In the genomic region with DNA sequence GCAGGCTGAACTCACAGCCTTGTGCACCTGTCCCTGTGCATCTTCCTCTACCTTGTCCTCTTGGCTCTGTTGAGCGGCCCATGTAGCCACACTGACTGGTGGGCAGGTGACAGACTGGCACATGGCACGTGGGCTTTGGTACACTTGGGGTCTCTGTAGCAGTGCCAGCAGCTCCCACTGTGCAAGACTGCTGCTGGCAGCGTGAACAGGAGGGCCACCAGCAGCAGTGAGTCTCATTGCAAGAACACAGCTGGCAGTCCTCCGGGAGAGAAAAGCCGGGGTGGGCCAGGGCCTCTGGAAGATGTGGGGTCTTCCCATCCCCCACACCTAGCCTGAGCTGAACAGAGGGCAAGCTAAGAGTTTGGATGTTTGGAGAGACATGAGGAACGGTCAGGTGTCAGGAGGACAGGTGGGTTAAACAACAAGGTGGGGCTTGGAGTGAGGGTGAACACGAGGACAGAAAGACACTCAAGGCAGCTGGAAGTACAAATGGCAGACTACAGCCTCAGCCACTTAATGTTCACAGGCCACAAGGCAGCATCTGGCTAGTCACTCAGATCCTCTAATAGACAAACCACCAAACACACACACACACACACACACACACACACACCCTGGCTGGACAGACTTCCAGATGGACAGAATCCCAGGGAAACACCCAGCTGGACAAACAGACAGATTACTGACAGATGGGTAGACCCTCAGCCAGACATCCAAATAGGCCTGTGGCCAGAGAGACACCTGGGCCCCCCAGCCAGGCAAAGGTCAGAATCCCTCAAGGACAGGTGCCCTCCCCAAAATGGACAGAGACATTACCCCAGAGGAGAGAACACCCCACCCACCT, we compare ENCODE assay signal across 17 cellular contexts. TPM values are rescaled to one million over a fixed set of nuclear protein-coding genes. Genes with fewer than 3 reads are reported as not detected.
A peak's percentile ranks its signal among the peaks of the same experiment; 100 is the strongest.
DNase-seq lines count a peak whose midpoint lies in the region; ATAC-seq and TF ChIP-seq lines count a peak whose summit lies in the region.
"Had no signal": no experiment of that assay in that cellular context is flagged by ENCODE, and none has a peak within 500 bp of the region (broad histone marks: within the 10 kb centered on the region; RNA-seq: fewer than 3 reads in every experiment).

No MANE protein-coding gene starts in this region.

- no peaks in the 10 kb centered on the region for H3K9me3 Mint-ChIP-seq in nephron progenitor cell
- H3K9me3 Mint-ChIP-seq: activated T-helper 1 cell treated with anti-CD3 and anti-CD28 coated beads, Interleukin-12 subunit alpha, Interleukin-12 subunit beta, Interleukin-2, Interleukin-4 antibody, amounts not matched to agents 30 ng/mL and 10 ng/mL and 1 ng/mL, durations not matched to agents 14 hours and 24 hours and 36 hours had no signal

- no peaks in the 10 kb centered on the region for H3K9me3 ChIP-seq in body of pancreas
- H3K9me3 ChIP-seq: vagina had no signal

- H3K27ac Mint-ChIP-seq in nephron progenitor cell: no peak overlapping the region
- H3K27ac Mint-ChIP-seq: activated T-helper 1 cell treated with anti-CD3 and anti-CD28 coated beads, Interleukin-12 subunit alpha, Interleukin-12 subunit beta, Interleukin-2, Interleukin-4 antibody, amounts not matched to agents 30 ng/mL and 10 ng/mL and 1 ng/mL, durations not matched to agents 14 hours and 24 hours and 36 hours had no signal

- ATAC-seq in body of pancreas: no peak
- ATAC-seq: foreskin keratinocyte had no signal

- peak overlapping the region in 3 of 4 donors; percentile 1 to 87 (median 48) for H3K27ac ChIP-seq in body of pancreas
- H3K27ac ChIP-seq: foreskin keratinocyte, GM23248, SJSA1, vagina had no signal

- DNase-seq in NCI-H82 (lab: John Stamatoyannopoulos, UW) (peak; percentile 45), NCI-H82 treated with DMSO at 0.1 percent for 48 hours (lab: John Stamatoyannopoulos, UW; ENCODE audit: unreplicated experiment) (no peak), EH (ENCODE audit: low read depth) (peak; percentile 7), body of pancreas (peak in 2 of 4 donors; percentile 33 to 42), nephron progenitor cell (no peak), SW480 (ENCODE audit: low spot score) (no peak), NCI-H2081 treated with DMSO at 0.1 percent for 48 hours (lab: John Stamatoyannopoulos, UW) (no peak)
- DNase-seq in activated CD8-positive, alpha-beta memory T cell treated with anti-CD3 and anti-CD28 coated beads, Interleukin-2, amount 50 U/mL, for 4 hours: no peak
- DNase-seq: amygdala, COR-L47, foreskin keratinocyte, KBM-7, NCI-H1105 had no signal

- peaks cover 12% of the 10 kb centered on the region for H3K36me3 Mint-ChIP-seq in nephron progenitor cell (ENCODE audit: low read depth)

- TF ChIP-seq CTCF in body of pancreas (IDR thresholded peaks at IDR 0.05) (no peak), nephron progenitor cell (IDR thresholded peaks at IDR 0.05) (no peak)

- H3K36me3 ChIP-seq in body of pancreas (replicated peaks in 1 of 2; ENCODE audit: insufficient read depth in 1 of 2, low read depth in 2 of 2): no peaks in the 10 kb centered on the region

- WGBS in body of pancreas, 2 donors: 58 to 62% methylated on average over 5 to 7 of the region's 7 CpGs

- intact Hi-C loops in body of pancreas (cut with DNase I): no loop called here

- peaks cover 36% of the 10 kb centered on the region for H3K4me1 Mint-ChIP-seq in nephron progenitor cell

- TF ChIP-seq POLR2A in body of pancreas (IDR thresholded peaks at IDR 0.05): no peak

- H3K4me3 Mint-ChIP-seq in nephron progenitor cell: peak overlapping the region; percentile 40

- peaks cover 27% of the 10 kb centered on the region for H3K27me3 Mint-ChIP-seq in nephron progenitor cell (ENCODE audit: low read depth, poor library complexity)

- no peaks in the 10 kb centered on the region for H3K27me3 ChIP-seq in body of pancreas
- H3K27me3 ChIP-seq: foreskin keratinocyte, SJSA1, vagina had no signal

- H3K4me1 ChIP-seq in body of pancreas: peaks cover 39% of the 10 kb centered on the region
- H3K4me1 ChIP-seq: foreskin keratinocyte had no signal

- H3K4me3 ChIP-seq in body of pancreas: no peak overlapping the region
- H3K4me3 ChIP-seq: GM23248, SJSA1 had no signal

RNA-seq across cellular contexts. Expression of a gene that starts 2.3 kb away (rescaled TPM):
- 100 to 1,000 TPM in 1 of 2 donors, 10 to 100 TPM in 1; 61.7 to 156 TPM for total RNA-seq in body of pancreas

RNA-seq across cellular contexts. Expression of a gene that starts 10.8 kb away (rescaled TPM):
- total RNA-seq in body of pancreas: 10 to 100 TPM; 77.5 to 78.1 TPM

Comparison
In these comparisons a context has a peak if more than half of its experiments do, and no peak if none do; other contexts are left out.
1. DNase-seq: peak in NCI-H82 (single experiment) and EH (single experiment); none in NCI-H82 treated with DMSO at 0.1 percent for 48 hours (single experiment), nephron progenitor cell (single experiment), SW480 (single experiment), activated CD8-positive, alpha-beta memory T cell treated with anti-CD3 and anti-CD28 coated beads, Interleukin-2, amount 50 U/mL, for 4 hours (single experiment) and NCI-H2081 treated with DMSO at 0.1 percent for 48 hours (single experiment).